ENCODE assay signal across 25 cellular contexts in genomic region chr1:68459796-68460195, GRCh38. TPM values are rescaled to one million over a fixed set of nuclear protein-coding genes. Genes with fewer than 3 reads are reported as not detected.
DNase-seq lines count a peak whose midpoint lies in the region; ATAC-seq and TF ChIP-seq lines count a peak whose summit lies in the region.
"Had no signal": no experiment of that assay in that cellular context is flagged by ENCODE, and none has a peak within 500 bp of the region (broad histone marks: within the 10 kb centered on the region; RNA-seq: fewer than 3 reads in every experiment).

No MANE protein-coding gene starts in this region.

- peak; percentile 72 for DNase-seq in LHCN-M2 (ENCODE audit: low read depth)
- peak; percentile 22 for DNase-seq in astrocyte of the spinal cord (ENCODE audit: low read depth, low spot score)
- peak; percentile 14 for DNase-seq in fibroblast of the aortic adventitia (ENCODE audit: low read depth)
- peak; percentile 2 for DNase-seq in stromal cell of bone marrow (ENCODE audit: low read depth)
- no peak for DNase-seq in NCI-H446 (lab: John Stamatoyannopoulos, UW)
- DNase-seq in SW480 (ENCODE audit: low spot score), result no peak
- DNase-seq: activated CD4-positive, CD25-positive, alpha-beta regulatory T cell treated with anti-CD3 and anti-CD28 coated beads, Interleukin-2, amount 50 U/mL, for 72 hours; activated CD8-positive, alpha-beta memory T cell treated with anti-CD3 and anti-CD28 coated beads for 24 hours; activated naive CD4-positive, alpha-beta T cell treated with anti-CD3 and anti-CD28 coated beads, Interleukin-2, amount 50 U/mL, for 16 hours; activated T-cell treated with anti-CD3 and anti-CD28 coated beads, Interleukin-2, amount 50 U/mL, for 72 hours; AML-193; CD8-positive, alpha-beta memory T cell; colonic mucosa; Kasumi-1; left lung; mucosa of descending colon; NCI-H1105; NCI-H2107; NCI-H524; psoas muscle; stimulated activated CD4-positive, alpha-beta T cell treated with anti-CD3 and anti-CD28 coated beads, Interleukin-2, amount 100 ng/mL, for 48 hours had no signal

- in situ Hi-C loops in astrocyte of the spinal cord (cut with HindIII; ENCODE audit: low sequenced_read_pairs), result no loop called here

- no peak overlapping the region for H3K4me3 ChIP-seq in astrocyte of the spinal cord (ENCODE audit: low read depth, low read length)
- H3K4me3 ChIP-seq in fibroblast of the aortic adventitia (ENCODE audit: low read depth, low read length), result no peak overlapping the region
- H3K4me3 ChIP-seq: colonic mucosa, HAP-1, left lung, mucosa of descending colon, psoas muscle, smooth muscle cell, tibial nerve had no signal

- TF ChIP-seq CTCF in astrocyte of the spinal cord (IDR thresholded peaks at IDR 0.05; ENCODE audit: low read depth, low read length) (no peak), fibroblast of the aortic adventitia (IDR thresholded peaks at IDR 0.05; ENCODE audit: insufficient read depth, low read length) (no peak)

- no peak for ATAC-seq in GM19467 (IDR thresholded peaks at IDR 0.05; ENCODE audit: unreplicated experiment)
- ATAC-seq: activated T-cell treated with anti-CD3 and anti-CD28 coated beads, Interleukin-2, amount 50 U/mL, for 72 hours; left lung; mucosa of descending colon; psoas muscle had no signal

RNA-seq across cellular contexts. Expression of gene RPE65, which starts 10.0 kb away (rescaled TPM):
- total RNA-seq in LHCN-M2 (2014; rRNA removed), result not detected in 2 replicates
- not detected for polyA plus RNA-seq in LHCN-M2 (2012)
- not detected in 2 replicates for total RNA-seq in fibroblast of the aortic adventitia (ENCODE audit: low replicate concordance)
- total RNA-seq: activated T-cell treated with anti-CD3 and anti-CD28 coated beads, Interleukin-2, amount 50 U/mL, for 72 hours; CD8-positive, alpha-beta memory T cell; colonic mucosa; left lung; mucosa of descending colon; psoas muscle; smooth muscle cell; tibial nerve had no signal
- polyA plus RNA-seq: CD8-positive, alpha-beta memory T cell; psoas muscle; smooth muscle cell had no signal

RNA-seq across cellular contexts. Expression of gene DEPDC1, which starts 37.1 kb away (rescaled TPM):
- 134 and 141 TPM in 2 replicates for total RNA-seq in LHCN-M2 (2014; rRNA removed)
- 11.0 TPM for polyA plus RNA-seq in LHCN-M2 (2012)
- total RNA-seq in fibroblast of the aortic adventitia (ENCODE audit: low replicate concordance), result 1.6 and 36.1 TPM in 2 replicates
- total RNA-seq: tibial nerve had no signal

Comparison
In these comparisons a context has a peak if more than half of its experiments do, and no peak if none do; other contexts are left out.
1. DNase-seq: peak in LHCN-M2 (single experiment), astrocyte of the spinal cord (single experiment), fibroblast of the aortic adventitia (single experiment) and stromal cell of bone marrow (single experiment); none in NCI-H446 (0 of 2) and SW480 (single experiment).